In the genomic region with DNA sequence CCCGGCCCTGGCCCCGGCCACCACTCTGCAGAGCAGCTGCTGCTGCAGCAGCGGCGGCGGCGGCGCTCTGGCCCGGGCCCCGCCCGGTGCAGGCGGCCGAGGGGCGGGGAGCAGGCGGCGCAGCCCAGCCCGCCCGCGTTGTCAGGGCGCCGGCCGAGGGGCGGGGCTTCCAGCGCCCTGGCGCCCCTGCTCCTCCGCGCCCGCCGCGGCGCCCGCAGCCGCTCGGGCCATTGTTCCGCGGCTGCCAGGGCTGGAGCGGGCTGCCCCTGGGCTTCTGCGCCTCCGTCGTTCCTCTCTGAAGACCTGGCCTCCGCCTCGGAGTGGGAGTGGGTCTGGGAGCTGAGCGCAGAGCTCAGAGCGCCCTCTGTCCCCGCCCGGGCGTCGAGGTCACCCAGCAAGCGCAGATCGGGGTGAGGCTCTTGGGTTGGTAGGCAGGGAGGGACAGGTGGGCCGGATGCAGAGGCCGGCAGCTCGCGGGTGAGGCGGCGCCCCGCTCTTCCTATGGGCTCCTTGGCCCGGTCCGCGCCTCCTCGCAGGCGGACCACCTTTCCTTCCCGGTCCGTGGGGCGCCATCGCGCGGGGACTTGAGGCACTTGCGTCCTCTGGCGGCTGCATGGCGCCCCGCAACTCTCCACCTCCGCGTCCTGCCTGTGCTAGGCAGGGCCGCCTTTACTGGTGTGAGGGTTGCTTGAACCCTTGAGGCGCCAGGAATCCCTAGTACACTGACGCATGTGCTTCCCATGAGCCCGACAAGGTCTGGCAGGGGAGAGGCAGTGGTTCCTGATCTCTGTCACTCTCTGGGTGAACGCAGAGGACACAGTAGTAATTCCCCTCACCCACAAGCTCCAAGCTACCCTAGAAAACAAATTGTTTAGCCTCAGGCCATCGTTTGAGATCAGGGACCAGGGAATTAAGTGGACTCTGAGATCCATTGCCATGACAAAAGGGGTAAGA, we compare ENCODE assay signal across 8 cellular contexts. TPM values are rescaled to one million over a fixed set of nuclear protein-coding genes. Genes with fewer than 3 reads are reported as not detected.
DNase-seq lines count a peak whose midpoint lies in the region; ATAC-seq and TF ChIP-seq lines count a peak whose summit lies in the region.

A gene with protein sequence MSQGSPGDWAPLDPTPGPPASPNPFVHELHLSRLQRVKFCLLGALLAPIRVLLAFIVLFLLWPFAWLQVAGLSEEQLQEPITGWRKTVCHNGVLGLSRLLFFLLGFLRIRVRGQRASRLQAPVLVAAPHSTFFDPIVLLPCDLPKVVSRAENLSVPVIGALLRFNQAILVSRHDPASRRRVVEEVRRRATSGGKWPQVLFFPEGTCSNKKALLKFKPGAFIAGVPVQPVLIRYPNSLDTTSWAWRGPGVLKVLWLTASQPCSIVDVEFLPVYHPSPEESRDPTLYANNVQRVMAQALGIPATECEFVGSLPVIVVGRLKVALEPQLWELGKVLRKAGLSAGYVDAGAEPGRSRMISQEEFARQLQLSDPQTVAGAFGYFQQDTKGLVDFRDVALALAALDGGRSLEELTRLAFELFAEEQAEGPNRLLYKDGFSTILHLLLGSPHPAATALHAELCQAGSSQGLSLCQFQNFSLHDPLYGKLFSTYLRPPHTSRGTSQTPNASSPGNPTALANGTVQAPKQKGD (minus strand): TSS at position 69 of the 954 bp plus-strand sequence. CDS start 96 bp downstream, outside the sequence.

- peak within 1 kb of the TSS; percentile 96 for H3K27ac Mint-ChIP-seq in activated T-cell treated with anti-CD3 and anti-CD28 coated beads, Interleukin-2, amount 50 U/mL, for 72 hours
- H3K27ac Mint-ChIP-seq in naive B cell = peak within 1 kb of the TSS; percentile 83 to 97 (median 92)
- H3K27ac Mint-ChIP-seq in stimulated activated effector memory CD8-positive, alpha-beta T cell treated with anti-CD3 and anti-CD28 coated beads, Interleukin-12 subunit alpha, Interleukin-12 subunit beta, amount 100 ng/mL, for 72 hours = peak within 1 kb of the TSS; percentile 92

- peaks cover 42% of the 10 kb centered on the region for H3K4me1 Mint-ChIP-seq in activated T-cell treated with anti-CD3 and anti-CD28 coated beads, Interleukin-2, amount 50 U/mL, for 72 hours (ENCODE audit: low read depth)
- H3K4me1 Mint-ChIP-seq in naive B cell = peaks cover 24 to 31% (median 26%) of the 10 kb centered on the region in 3 donors
- H3K4me1 Mint-ChIP-seq in stimulated activated effector memory CD8-positive, alpha-beta T cell treated with anti-CD3 and anti-CD28 coated beads, Interleukin-12 subunit alpha, Interleukin-12 subunit beta, amount 100 ng/mL, for 72 hours = peaks cover 48% of the 10 kb centered on the region

- in situ Hi-C loops in Panc1 (cut with HindIII; ENCODE audit: low pct_unique_long_range_greater_than_20kb, low sequenced_read_pairs) = no loop called here

- peak within 1 kb of the TSS; percentile 91 for H3K27ac ChIP-seq in DND-41 (ENCODE audit: low read length)
- H3K27ac ChIP-seq in Panc1 (ENCODE audit: low read length) = peak within 1 kb of the TSS; percentile 96
- H3K27ac ChIP-seq in esophagus squamous epithelium = peak within 1 kb of the TSS; percentile 98 to 100 (median 99)

- H3K9me3 ChIP-seq in DND-41 (ENCODE audit: insufficient read depth, low read length, severe bottlenecking) = no peaks in the 10 kb centered on the region
- H3K9me3 ChIP-seq in Panc1 (ENCODE audit: control insufficient read depth, insufficient read depth, low read depth, low read length) = no peaks in the 10 kb centered on the region
- H3K9me3 ChIP-seq in esophagus squamous epithelium = no peaks in the 10 kb centered on the region

- no peaks in the 10 kb centered on the region for H3K9me3 Mint-ChIP-seq in activated T-cell treated with anti-CD3 and anti-CD28 coated beads, Interleukin-2, amount 50 U/mL, for 72 hours
- no peaks in the 10 kb centered on the region for H3K9me3 Mint-ChIP-seq in naive B cell
- H3K9me3 Mint-ChIP-seq in stimulated activated effector memory CD8-positive, alpha-beta T cell treated with anti-CD3 and anti-CD28 coated beads, Interleukin-12 subunit alpha, Interleukin-12 subunit beta, amount 100 ng/mL, for 72 hours = no peaks in the 10 kb centered on the region

- no TSS peak for BruUV-seq in Panc1 (replicated peaks; lab: Mats Ljungman, UMichigan)

- H3K27me3 ChIP-seq in DND-41 (ENCODE audit: insufficient read depth, low read length, poor library complexity) (no peaks in the 10 kb centered on the region), Panc1 (ENCODE audit: control insufficient read depth, insufficient read depth, low read length) (no peaks in the 10 kb centered on the region), esophagus squamous epithelium (no peaks in the 10 kb centered on the region)

- H3K9ac ChIP-seq in DND-41 (ENCODE audit: low read depth, low read length) = peak within 1 kb of the TSS; percentile 98

- 0% methylated on average over 2 to 22 of the region's 79 CpGs for WGBS in esophagus squamous epithelium, 2 donors

- intact Hi-C loops in Panc1 (cut with micrococcal nuclease; ENCODE audit: unreplicated experiment) = no loop called here
- intact Hi-C loops in esophagus squamous epithelium (cut with DNase I) = loop anchor here (10.0 kb wide), 1 partner anchor 133 kb away; no protein-coding TSS in a partner anchor

- peak within 1 kb of the TSS; percentile 58 to 92 for H3K4me3 ChIP-seq in DND-41 (ENCODE audit: low read depth in 1 of 2, low read length in 2 of 2)
- peak within 1 kb of the TSS; percentile 77 to 90 for H3K4me3 ChIP-seq in Panc1 (ENCODE audit: low read depth in 2 of 2, low read length in 2 of 2)
- H3K4me3 ChIP-seq in esophagus squamous epithelium = peak within 1 kb of the TSS; percentile 88 to 95 (median 92)

- peak within 1 kb of the TSS; percentile 90 for H2AFZ ChIP-seq in DND-41 (ENCODE audit: low read depth, low read length)

- peaks cover 6% of the 10 kb centered on the region; the same call in 1 of the 2 replicates for H4K20me1 ChIP-seq in DND-41 (ENCODE audit: insufficient read depth, low read length)

- peaks cover 0 to 5% of the 10 kb centered on the region in 2 donors for H3K36me3 Mint-ChIP-seq in activated T-cell treated with anti-CD3 and anti-CD28 coated beads, Interleukin-2, amount 50 U/mL, for 72 hours (ENCODE audit: insufficient read depth in 2 of 2)
- peaks cover 0 to 8% of the 10 kb centered on the region in 2 donors for H3K36me3 Mint-ChIP-seq in naive B cell
- H3K36me3 Mint-ChIP-seq in stimulated activated effector memory CD8-positive, alpha-beta T cell treated with anti-CD3 and anti-CD28 coated beads, Interleukin-12 subunit alpha, Interleukin-12 subunit beta, amount 100 ng/mL, for 72 hours = peaks cover 38% of the 10 kb centered on the region

- TF ChIP-seq CTCF in DND-41 (IDR thresholded peaks at IDR 0.05; ENCODE audit: borderline replicate concordance, extremely low read depth, low read length, poor library complexity, severe bottlenecking) (peak; percentile 91), Panc1 (IDR thresholded peaks at IDR 0.05) (peak; percentile 99), esophagus squamous epithelium (IDR thresholded peaks at IDR 0.05) (peak; percentile 91 to 98 (median 96))

- peak within 1 kb of the TSS; percentile 96 for H3K4me3 Mint-ChIP-seq in activated T-cell treated with anti-CD3 and anti-CD28 coated beads, Interleukin-2, amount 50 U/mL, for 72 hours
- H3K4me3 Mint-ChIP-seq in naive B cell = peak within 1 kb of the TSS; percentile 86 to 97 (median 96)
- peak within 1 kb of the TSS; percentile 85 for H3K4me3 Mint-ChIP-seq in stimulated activated effector memory CD8-positive, alpha-beta T cell treated with anti-CD3 and anti-CD28 coated beads, Interleukin-12 subunit alpha, Interleukin-12 subunit beta, amount 100 ng/mL, for 72 hours

- peak; percentile 80 for ATAC-seq in DND-41 (ENCODE audit: insufficient read depth, low read depth)
- peak; percentile 80 for ATAC-seq in GM21723 (IDR thresholded peaks at IDR 0.05; ENCODE audit: unreplicated experiment)
- ATAC-seq in Panc1 = peak; percentile 96
- ATAC-seq in activated T-cell treated with anti-CD3 and anti-CD28 coated beads, Interleukin-2, amount 50 U/mL, for 72 hours (replicated peaks in 1 of 2) = peak; percentile 88 to 92
- ATAC-seq in naive B cell (ENCODE audit: low read depth in 2 of 2) = peak; percentile 84
- ATAC-seq in stimulated activated effector memory CD8-positive, alpha-beta T cell treated with anti-CD3 and anti-CD28 coated beads, Interleukin-12 subunit alpha, Interleukin-12 subunit beta, amount 100 ng/mL, for 72 hours = peak; percentile 91

- H3K79me2 ChIP-seq in DND-41 (ENCODE audit: insufficient read depth, low read length) = peaks cover 22% of the 10 kb centered on the region

- peak; percentile 86 for DNase-seq in DND-41
- DNase-seq in KG1 (lab: John Stamatoyannopoulos, UW) = peak; percentile 83
- DNase-seq in Panc1 (ENCODE audit: low read depth, low spot score) = peak; percentile 53
- DNase-seq in activated T-cell treated with anti-CD3 and anti-CD28 coated beads, Interleukin-2, amount 50 U/mL, for 72 hours = peak; percentile 90 to 92
- peak; percentile 65 for DNase-seq in esophagus squamous epithelium (lab: John Stamatoyannopoulos, UW)
- DNase-seq in naive B cell = peak; percentile 88
- DNase-seq in stimulated activated effector memory CD8-positive, alpha-beta T cell treated with anti-CD3 and anti-CD28 coated beads, Interleukin-12 subunit alpha, Interleukin-12 subunit beta, amount 100 ng/mL, for 72 hours (ENCODE audit: low spot score in 2 of 2) = peak; percentile 83 to 93

- H3K4me1 ChIP-seq in DND-41 (ENCODE audit: insufficient read depth, low read length) (peaks cover 29% of the 10 kb centered on the region), Panc1 (ENCODE audit: control insufficient read depth, insufficient read depth, low read length) (peaks cover 10% of the 10 kb centered on the region; the same call in 1 of the 2 replicates), esophagus squamous epithelium (peaks cover 3 to 57% (median 15%) of the 10 kb centered on the region in 3 donors)

- H3K36me3 ChIP-seq in DND-41 (ENCODE audit: insufficient read depth, low read length) (peaks cover 17% of the 10 kb centered on the region), Panc1 (ENCODE audit: control insufficient read depth, insufficient read depth, low read length) (peaks cover 5% of the 10 kb centered on the region; the same call in 1 of the 2 replicates), esophagus squamous epithelium (peaks cover 0 to 20% (median 7%) of the 10 kb centered on the region in 3 donors)

- H3K4me2 ChIP-seq in DND-41 (ENCODE audit: insufficient read depth, low read length) = peak within 1 kb of the TSS; percentile 79

- H3K27me3 Mint-ChIP-seq in activated T-cell treated with anti-CD3 and anti-CD28 coated beads, Interleukin-2, amount 50 U/mL, for 72 hours (ENCODE audit: low read depth) = no peaks in the 10 kb centered on the region
- H3K27me3 Mint-ChIP-seq in naive B cell = no peaks in the 10 kb centered on the region

- TF ChIP-seq POLR2A in esophagus squamous epithelium (IDR thresholded peaks at IDR 0.05) = peak in 2 of 4 donors; percentile 54 to 68

- POLR2A ChIA-PET in Panc1 (lab: Charles Lee) = interaction anchor here (0.5 to 0.6 kb wide), 2 partner anchors 8 to 9 kb away, joined by 3 to 4 read pairs; no protein-coding TSS in a partner anchor

- CTCF ChIA-PET in Panc1 (lab: Charles Lee) = interaction anchor here (0.5 to 1.5 kb wide), 6 partner anchors 9 to 157 kb away, joined by 3 to 6 read pairs (median 3); a partner anchor contains a TSS

RNA-seq across cellular contexts. Expression of the gene that starts here (rescaled TPM):
- total RNA-seq in Panc1 (2021; ENCODE audit: unreplicated experiment) = 58.5 TPM
- polyA plus RNA-seq in Panc1 (2012; ENCODE audit: insufficient read length) = 76.3 TPM
- 10 to 100 TPM; 33.8 to 38.3 TPM for total RNA-seq in activated T-cell treated with anti-CD3 and anti-CD28 coated beads, Interleukin-2, amount 50 U/mL, for 72 hours
- 10 to 100 TPM; 11.8 to 40.2 (median 32.6) TPM for total RNA-seq in esophagus squamous epithelium
- 1 to 10 TPM; 3.3 to 7.6 (median 6.0) TPM for polyA plus RNA-seq in naive B cell (ENCODE audit: low read depth in 6 of 6)

Comparison
In these comparisons a context has a peak if more than half of its experiments do, and no peak if none do; other contexts are left out.
1. Peak in every context shown above with its lines: DNase-seq, ATAC-seq, H3K4me3 ChIP-seq and H3K27ac ChIP-seq.